Comparison of ENCODE assay signal across 20 cellular contexts in the genomic region with DNA sequence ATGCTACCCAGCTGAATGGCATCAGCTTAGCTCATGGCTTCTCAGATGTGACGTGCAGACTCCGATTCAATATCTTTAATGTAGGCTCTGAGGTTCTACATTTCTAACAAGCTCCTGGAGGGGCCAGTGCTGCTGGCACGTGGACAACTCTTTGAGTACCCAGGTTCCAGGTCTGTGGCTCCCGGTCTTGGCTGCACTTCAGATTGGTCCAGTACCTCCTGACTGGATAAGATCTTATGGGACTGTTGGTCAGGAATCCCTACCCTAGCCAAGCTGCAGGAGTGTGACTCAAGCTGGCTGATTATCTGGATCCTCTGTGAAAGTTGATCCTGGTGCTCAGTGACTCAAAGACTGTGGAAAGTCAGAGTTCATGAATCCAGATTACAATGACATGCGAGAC.
DNase-seq lines count a peak whose midpoint lies in the region; ATAC-seq and TF ChIP-seq lines count a peak whose summit lies in the region.
"Had no signal": no experiment of that assay in that cellular context is flagged by ENCODE, and none has a peak within 500 bp of the region (broad histone marks: within the 10 kb centered on the region; RNA-seq: fewer than 3 reads in every experiment).

No MANE protein-coding gene starts in this region.

- H3K9ac ChIP-seq in PC-3 (ENCODE audit: low read length), result no peak overlapping the region
- H3K9ac ChIP-seq: BLaER1 had no signal

- intact Hi-C loops in PC-3 (cut with micrococcal nuclease), result loop anchor here (2.0 to 5.0 kb wide), 3 partner anchors 27 to 233 kb away; no protein-coding TSS in a partner anchor
- intact Hi-C loops in esophagus muscularis mucosa (cut with DNase I), result no loop called here
- intact Hi-C loops in gastrocnemius medialis (cut with DNase I; ENCODE audit: low total_unique reads), result no loop called here
- intact Hi-C loops in left lung (cut with DNase I), result no loop called here
- intact Hi-C loops in sigmoid colon (cut with DNase I), result no loop called here

- WGBS in esophagus muscularis mucosa, result 84% methylated on average over 5 of the region's 5 CpGs
- WGBS in sigmoid colon, 2 donors, result 81 to 87% methylated on average over 5 of the region's 5 CpGs

- H3K9me2 ChIP-seq in PC-3 (replicated peaks; ENCODE audit: low read length), result no peaks in the 10 kb centered on the region

- H3K4me2 ChIP-seq in PC-3 (ENCODE audit: low read length), result peak overlapping the region; percentile 66
- H3K4me2 ChIP-seq: BLaER1, hepatocyte had no signal

- no peaks in the 10 kb centered on the region for H3K27me3 ChIP-seq in PC-3 (ENCODE audit: low read length)
- peaks cover 0 to 3% (median 0%) of the 10 kb centered on the region in 4 donors for H3K27me3 ChIP-seq in esophagus muscularis mucosa
- H3K27me3 ChIP-seq in gastrocnemius medialis, result no peaks in the 10 kb centered on the region
- H3K27me3 ChIP-seq in left lung, result no peaks in the 10 kb centered on the region
- H3K27me3 ChIP-seq in sigmoid colon, result no peaks in the 10 kb centered on the region
- H3K27me3 ChIP-seq: BLaER1, hepatocyte, spleen, testis had no signal

- TF ChIP-seq POLR2A in esophagus muscularis mucosa (IDR thresholded peaks at IDR 0.05; ENCODE audit: low read depth) (no peak), gastrocnemius medialis (IDR thresholded peaks at IDR 0.05) (no peak), sigmoid colon (IDR thresholded peaks at IDR 0.05) (no peak)

- H3K27ac ChIP-seq in PC-3 (ENCODE audit: low read length) (peak overlapping the region; percentile 95), esophagus muscularis mucosa (replicated peaks in 1 of 4) (no peak overlapping the region), gastrocnemius medialis (no peak overlapping the region), left lung (no peak overlapping the region), sigmoid colon (no peak overlapping the region)
- H3K27ac ChIP-seq: BLaER1, hepatocyte, spleen, testis had no signal

- no peak overlapping the region for H3K4me3 ChIP-seq in PC-3 (ENCODE audit: low read length)
- no peak overlapping the region for H3K4me3 ChIP-seq in esophagus muscularis mucosa
- H3K4me3 ChIP-seq in gastrocnemius medialis, result no peak overlapping the region
- no peak overlapping the region for H3K4me3 ChIP-seq in left lung
- H3K4me3 ChIP-seq in sigmoid colon, result no peak overlapping the region
- H3K4me3 ChIP-seq: BLaER1, hepatocyte, spleen, testis had no signal

- CTCF ChIA-PET in PC-3 (lab: Charles Lee), result no interaction called here

- no peaks in the 10 kb centered on the region for H3K9me3 ChIP-seq in PC-3 (ENCODE audit: low read length)
- no peaks in the 10 kb centered on the region for H3K9me3 ChIP-seq in esophagus muscularis mucosa
- H3K9me3 ChIP-seq in gastrocnemius medialis, result no peaks in the 10 kb centered on the region
- H3K9me3 ChIP-seq in left lung, result no peaks in the 10 kb centered on the region
- H3K9me3 ChIP-seq in sigmoid colon, result no peaks in the 10 kb centered on the region
- H3K9me3 ChIP-seq: BLaER1, spleen, testis had no signal

- no peaks in the 10 kb centered on the region for H3K36me3 ChIP-seq in PC-3 (ENCODE audit: low read depth, low read length)
- no peaks in the 10 kb centered on the region for H3K36me3 ChIP-seq in esophagus muscularis mucosa
- H3K36me3 ChIP-seq in gastrocnemius medialis, result no peaks in the 10 kb centered on the region
- H3K36me3 ChIP-seq in left lung, result no peaks in the 10 kb centered on the region
- H3K36me3 ChIP-seq in sigmoid colon, result no peaks in the 10 kb centered on the region
- H3K36me3 ChIP-seq: BLaER1, spleen had no signal

- in situ Hi-C loops in gastrocnemius medialis (cut with MboI; ENCODE audit: low sequenced_read_pairs in 4 of 4), result no loop called here

- ATAC-seq in PC-3 (peak; percentile 58), gastrocnemius medialis (peak; percentile 69 to 79), left lung (no peak)
- ATAC-seq: HepG2 had no signal

- peaks cover 4% of the 10 kb centered on the region for H3F3A ChIP-seq in PC-3 (ENCODE audit: low read length, unreplicated experiment)

- no TSS peak for BruUV-seq in PC-3 (replicated peaks; lab: Mats Ljungman, UMichigan)

- TF ChIP-seq EP300 in esophagus muscularis mucosa (IDR thresholded peaks at IDR 0.05) (no peak), sigmoid colon (IDR thresholded peaks at IDR 0.05) (no peak)

- H3K4me1 ChIP-seq in PC-3 (ENCODE audit: insufficient read depth, low read length) (peaks cover 64% of the 10 kb centered on the region), esophagus muscularis mucosa (no peaks in the 10 kb centered on the region), gastrocnemius medialis (peaks cover 7 to 18% of the 10 kb centered on the region in 2 donors), left lung (no peaks in the 10 kb centered on the region), sigmoid colon (peaks cover 0 to 12% (median 4%) of the 10 kb centered on the region in 4 donors)
- H3K4me1 ChIP-seq: BLaER1, testis had no signal

- H2AFZ ChIP-seq in PC-3 (ENCODE audit: low read length), result no peak overlapping the region
- H2AFZ ChIP-seq: hepatocyte had no signal

- POLR2A ChIA-PET in PC-3 (lab: Charles Lee; ENCODE audit: unreplicated experiment), result no interaction called here

- TF ChIP-seq CTCF in PC-3 (conservative IDR thresholded peaks at IDR 0.05; ENCODE audit: low read depth, low read length) (no peak), esophagus muscularis mucosa (IDR thresholded peaks at IDR 0.05) (no peak), gastrocnemius medialis (IDR thresholded peaks at IDR 0.05 in 4 of 5, conservative IDR thresholded peaks at IDR 0.05 in 1 of 5) (no peak), left lung (IDR thresholded peaks at IDR 0.05) (no peak), sigmoid colon (IDR thresholded peaks at IDR 0.05) (no peak)

- DNase-seq in GM04504 (ENCODE audit: low read depth) (peak; percentile 38), PC-3 (peak; percentile 93), esophagus muscularis mucosa (ENCODE audit: extremely low spot score) (peak; percentile 81), gastrocnemius medialis (no peak), left lung (no peak), sigmoid colon (no peak), NCI-H748 (lab: John Stamatoyannopoulos, UW; ENCODE audit: unreplicated experiment) (no peak)
- no peak for DNase-seq in activated CD4-positive, alpha-beta T cell treated with anti-CD3 and anti-CD28 coated beads for 4 hours
- DNase-seq: activated B cell treated with CpG ODN at 0.5 μM for 24 hours; activated naive CD8-positive, alpha-beta T cell treated with anti-CD3 and anti-CD28 coated beads, Interleukin-2, amount 10 ng/mL, durations not matched to agents 7 days and 5 days; mesenchymal stem cell; NCI-H1694; NCI-H2227 treated with DMSO at 0.1 percent for 48 hours; nephron progenitor cell; SHP77 treated with DMSO at 0.1 percent for 48 hours; spleen; testis had no signal

- H3K79me2 ChIP-seq in PC-3 (ENCODE audit: low read length), result peaks cover 9% of the 10 kb centered on the region
- H3K79me2 ChIP-seq: hepatocyte had no signal

- H4K20me1 ChIP-seq in PC-3 (ENCODE audit: low read length), result no peaks in the 10 kb centered on the region
- H4K20me1 ChIP-seq: BLaER1 had no signal

Comparison
In these comparisons a context has a peak if more than half of its experiments do, and no peak if none do; other contexts are left out.
1. DNase-seq: peak in GM04504 (single experiment), PC-3 (single experiment) and esophagus muscularis mucosa (single experiment); none in gastrocnemius medialis (0 of 2), left lung (0 of 2), sigmoid colon (single experiment), NCI-H748 (single experiment) and activated CD4-positive, alpha-beta T cell treated with anti-CD3 and anti-CD28 coated beads for 4 hours (0 of 2).